In the genomic region with DNA sequence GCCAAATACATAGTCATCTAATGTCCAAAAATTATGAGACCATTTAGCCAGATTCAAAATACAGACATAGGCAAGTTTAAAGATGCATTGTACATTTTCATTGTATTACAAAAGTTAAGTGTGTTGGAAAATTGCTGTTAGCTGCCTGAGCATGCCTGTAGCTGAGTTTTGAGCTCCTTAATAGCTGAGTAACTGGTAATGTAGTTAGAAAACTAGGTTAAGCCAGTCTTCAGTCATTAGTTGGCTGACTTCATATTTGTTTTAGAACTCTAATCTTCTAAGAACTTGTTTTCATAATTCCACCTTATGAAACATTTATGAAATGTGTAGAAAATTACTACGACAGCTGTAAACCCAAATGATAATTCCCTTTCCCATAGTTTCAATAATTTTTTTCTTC, we compare ENCODE assay signal across 8 cellular contexts.
"Had no signal": no experiment of that assay in that cellular context is flagged by ENCODE, and none has a peak within 500 bp of the region (broad histone marks: within the 10 kb centered on the region; RNA-seq: fewer than 3 reads in every experiment).

No MANE protein-coding gene starts in this region.

- H3K4me2 ChIP-seq: GM23338 had no signal

- FAIRE-seq: HepG2 had no signal

- DNase-seq: H7, HFFc6, KBM-7 had no signal

- ATAC-seq: GM23338, HCT116, HepG2 had no signal

- H3K27ac ChIP-seq: HL-60 had no signal

- H3K36me3 ChIP-seq: HAP-1 had no signal

- H3K9me3 ChIP-seq: HAP-1 had no signal

- H3K4me3 ChIP-seq: GM23338, HAP-1 had no signal

- H2AFZ ChIP-seq: GM23338 had no signal
